In the genomic region with DNA sequence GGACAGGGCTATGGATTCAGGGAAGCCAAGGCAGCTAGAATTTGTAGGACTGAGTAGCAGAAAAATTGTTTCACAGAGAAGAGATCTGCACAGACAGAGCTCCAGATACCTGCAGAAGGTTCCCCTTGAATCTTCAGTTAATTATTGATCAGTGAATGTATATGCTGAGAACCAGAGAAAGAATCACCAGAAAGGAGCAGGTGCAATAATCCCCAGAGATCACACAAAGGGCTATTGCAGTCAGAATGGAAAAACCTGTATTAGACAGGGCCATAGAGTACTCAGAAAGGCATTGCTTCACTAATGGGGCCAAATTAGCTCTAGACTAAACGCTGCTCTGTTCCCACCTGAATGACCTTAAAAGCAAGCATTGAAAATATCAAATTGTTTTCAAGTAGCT, we compare ENCODE assay signal across 19 cellular contexts. TPM values are rescaled to one million over a fixed set of nuclear protein-coding genes. Genes with fewer than 3 reads are reported as not detected.
DNase-seq lines count a peak whose midpoint lies in the region; ATAC-seq and TF ChIP-seq lines count a peak whose summit lies in the region.
"Had no signal": no experiment of that assay in that cellular context is flagged by ENCODE, and none has a peak within 500 bp of the region (broad histone marks: within the 10 kb centered on the region; RNA-seq: fewer than 3 reads in every experiment).

No MANE protein-coding gene starts in this region.

- H3K27ac ChIP-seq in ovary, result no peak overlapping the region
- H3K27ac ChIP-seq: epithelial cell of prostate, gastrocnemius medialis, sigmoid colon, SK-N-MC had no signal

- no peak for TF ChIP-seq EP300 in ovary (IDR thresholded peaks at IDR 0.05)

- no peak overlapping the region for H3K4me3 ChIP-seq in ovary
- H3K4me3 ChIP-seq: gastrocnemius medialis, sigmoid colon, SK-N-MC had no signal

- TF ChIP-seq POLR2A in ovary (IDR thresholded peaks at IDR 0.05), result no peak

- H3K36me3 ChIP-seq in ovary, result no peaks in the 10 kb centered on the region
- H3K36me3 ChIP-seq: gastrocnemius medialis, sigmoid colon had no signal

- no peak for TF ChIP-seq CTCF in ovary (IDR thresholded peaks at IDR 0.05)

- H3K9me3 ChIP-seq in ovary, result no peaks in the 10 kb centered on the region
- H3K9me3 ChIP-seq: gastrocnemius medialis, sigmoid colon had no signal

- peak; percentile 84 for ATAC-seq in GM18858 (IDR thresholded peaks at IDR 0.05; ENCODE audit: unreplicated experiment)
- ATAC-seq in GM19468 (IDR thresholded peaks at IDR 0.05; ENCODE audit: extremely low read depth, unreplicated experiment), result peak; percentile 39
- ATAC-seq in HG02943 (IDR thresholded peaks at IDR 0.05; ENCODE audit: low read depth, unreplicated experiment), result peak; percentile 77
- peak; percentile 85 for ATAC-seq in HG03457 (IDR thresholded peaks at IDR 0.05; ENCODE audit: unreplicated experiment)
- ATAC-seq: gastrocnemius medialis, Panc1 had no signal

- H3K27me3 ChIP-seq in ovary, result no peaks in the 10 kb centered on the region
- H3K27me3 ChIP-seq: gastrocnemius medialis, sigmoid colon had no signal

- no peaks in the 10 kb centered on the region for H3K4me1 ChIP-seq in ovary (ENCODE audit: insufficient read depth)
- H3K4me1 ChIP-seq: gastrocnemius medialis, sigmoid colon had no signal

- DNase-seq in T1000 (lab: John Stamatoyannopoulos, UW), result no peak
- no peak for DNase-seq in activated naive CD4-positive, alpha-beta T cell (lab: John Stamatoyannopoulos, UW)
- DNase-seq in stimulated activated CD4-positive, alpha-beta T cell treated with anti-CD3 and anti-CD28 coated beads, Interleukin-2, amount 100 ng/mL, for 48 hours, result no peak
- no peak for DNase-seq in ovary
- DNase-seq: activated T-cell treated with anti-CD3 and anti-CD28 coated beads, Interleukin-2, amount 50 U/mL, for 24 hours; CD8-positive, alpha-beta memory T cell; EL; gastrocnemius medialis; H7; NCI-H2029 treated with DMSO at 0.1 percent for 48 hours; NCI-H526; sigmoid colon had no signal

- intact Hi-C loops in ovary (cut with DNase I), result no loop called here

- WGBS in ovary, 3 donors, result 81 to 88% (median 86%) methylated on average over 1 of the region's 1 CpG

RNA-seq across cellular contexts. Expression of gene SMAD1, which starts 35.5 kb away (rescaled TPM):
- 10 to 100 TPM; 13.6 to 39.5 (median 19.8) TPM for total RNA-seq in ovary
- 10 to 100 TPM; 14.2 to 27.0 TPM for polyA plus RNA-seq in ovary
